In genomic region chr9:87606921-87607521, GRCh38 we compare ENCODE assay signal across 10 cellular contexts.
DNase-seq lines count a peak whose midpoint lies in the region; ATAC-seq and TF ChIP-seq lines count a peak whose summit lies in the region.
"Had no signal": no experiment of that assay in that cellular context is flagged by ENCODE, and none has a peak within 500 bp of the region (broad histone marks: within the 10 kb centered on the region; RNA-seq: fewer than 3 reads in every experiment).

No MANE protein-coding gene starts in this region.

- TF ChIP-seq CTCF in retinal pigment epithelial cell (conservative IDR thresholded peaks at IDR 0.05; ENCODE audit: low read depth, low read length) (no peak), esophagus squamous epithelium (IDR thresholded peaks at IDR 0.05) (no peak)

- H3K9me3 ChIP-seq in SK-N-MC (ENCODE audit: low read depth, low read length), result no peaks in the 10 kb centered on the region
- no peaks in the 10 kb centered on the region for H3K9me3 ChIP-seq in esophagus squamous epithelium

- H3K36me3 ChIP-seq in SK-N-MC (ENCODE audit: insufficient read depth, low read length) (peaks cover 32% of the 10 kb centered on the region), esophagus squamous epithelium (no peaks in the 10 kb centered on the region)

- WGBS in esophagus squamous epithelium, 2 donors, result 47 to 53% methylated on average over 3 of the region's 3 CpGs

- H3K27me3 ChIP-seq in esophagus squamous epithelium, result peaks cover 0 to 5% (median 0%) of the 10 kb centered on the region in 4 donors

- H3K27ac ChIP-seq in SK-N-MC (peak overlapping the region; percentile 72; the same call in 1 of the 2 replicates), esophagus squamous epithelium (no peak overlapping the region)

- ATAC-seq in HG03159 (IDR thresholded peaks at IDR 0.05; ENCODE audit: unreplicated experiment), result no peak
- no peak for ATAC-seq in GM21515 (IDR thresholded peaks at IDR 0.05; ENCODE audit: unreplicated experiment)

- H3K4me1 ChIP-seq in esophagus squamous epithelium, result peaks cover 0 to 6% (median 0%) of the 10 kb centered on the region in 3 donors

- no peak overlapping the region for H3K9ac ChIP-seq in SK-N-MC (ENCODE audit: insufficient read length)

- intact Hi-C loops in esophagus squamous epithelium (cut with DNase I), result no loop called here

- H3K4me3 ChIP-seq in SK-N-MC (no peak overlapping the region; the same call in 1 of the 2 replicates), retinal pigment epithelial cell (ENCODE audit: low read length) (no peak overlapping the region), esophagus squamous epithelium (no peak overlapping the region)

- no peak for TF ChIP-seq POLR2A in esophagus squamous epithelium (IDR thresholded peaks at IDR 0.05)

- peak; percentile 16 for DNase-seq in GM03348 (ENCODE audit: low spot score)
- peak; percentile 35 for DNase-seq in SK-N-MC (ENCODE audit: low read depth, low spot score)
- peak; percentile 22 for DNase-seq in fibroblast of the conjunctiva (ENCODE audit: low read depth)
- peak; percentile 71 for DNase-seq in retinal pigment epithelial cell (ENCODE audit: low read depth)
- no peak for DNase-seq in T-helper 9 cell
- no peak for DNase-seq in esophagus squamous epithelium (lab: John Stamatoyannopoulos, UW)
- DNase-seq: hypothalamus, NCI-H2227 treated with DMSO at 0.1 percent for 48 hours had no signal

Comparison
In these comparisons a context has a peak if more than half of its experiments do, and no peak if none do; other contexts are left out.
1. DNase-seq: peak in GM03348 (single experiment), SK-N-MC (single experiment), fibroblast of the conjunctiva (single experiment) and retinal pigment epithelial cell (single experiment); none in T-helper 9 cell (single experiment) and esophagus squamous epithelium (single experiment).